In the genomic region with DNA sequence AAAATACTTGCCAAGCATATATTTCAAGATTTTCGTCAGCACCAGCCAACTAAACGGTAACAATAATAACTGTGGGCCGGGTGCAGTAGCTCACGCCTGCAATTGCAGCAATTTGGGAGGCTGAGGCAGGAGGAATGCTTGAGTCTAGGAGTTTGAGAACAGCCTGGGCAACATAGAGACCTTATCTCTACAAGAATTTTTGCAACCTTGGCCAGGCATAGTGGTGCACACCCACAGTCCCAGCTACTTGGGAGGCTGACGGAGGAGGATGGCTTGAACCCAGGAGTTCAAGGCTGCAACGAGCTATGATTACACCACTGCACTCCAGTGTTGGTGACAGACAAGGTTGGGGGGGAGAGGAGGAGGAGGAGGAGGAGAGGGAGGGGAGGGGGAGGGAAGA, we compare ENCODE assay signal across 22 cellular contexts.
"Had no signal": no experiment of that assay in that cellular context is flagged by ENCODE, and none has a peak within 500 bp of the region (broad histone marks: within the 10 kb centered on the region; RNA-seq: fewer than 3 reads in every experiment).

No MANE protein-coding gene starts in this region.

- H3K4me1 ChIP-seq: colonic mucosa, esophagus squamous epithelium, gastrocnemius medialis, heart right ventricle, left lung, lower lobe of right lung had no signal

- H3K27ac Mint-ChIP-seq: dendritic cell treated with granulocyte-macrophage colony-stimulating factor and Interleukin-4, amounts not matched to agents 40 ng/mL and 50 ng/mL, for 4 days; effector memory CD8-positive, alpha-beta T cell; endodermal cell had no signal

- H3K36me3 ChIP-seq: colonic mucosa, esophagus squamous epithelium, gastrocnemius medialis, heart right ventricle, left lung, lower lobe of right lung had no signal

- H3K27ac ChIP-seq: colonic mucosa, epithelial cell of prostate, esophagus squamous epithelium, gastrocnemius medialis, heart right ventricle, left lung, lower lobe of right lung had no signal

- H3K9me3 ChIP-seq: colonic mucosa, gastrocnemius medialis, lower lobe of right lung had no signal

- H3K4me3 ChIP-seq: colonic mucosa, esophagus squamous epithelium, gastrocnemius medialis, heart right ventricle, left lung, lower lobe of right lung had no signal

- H3K27me3 ChIP-seq: colonic mucosa, esophagus squamous epithelium, gastrocnemius medialis, left lung had no signal

- H3K4me3 Mint-ChIP-seq: dendritic cell treated with granulocyte-macrophage colony-stimulating factor and Interleukin-4, amounts not matched to agents 40 ng/mL and 50 ng/mL, for 4 days; effector memory CD8-positive, alpha-beta T cell; endodermal cell had no signal

- DNase-seq: colonic mucosa; cortex of kidney; effector CD8-positive, alpha-beta T cell; effector memory CD8-positive, alpha-beta T cell; endodermal cell; erythroblast; esophagus squamous epithelium; foreskin fibroblast; foreskin melanocyte; gastrocnemius medialis; glutamatergic neuron; head of caudate nucleus; heart right ventricle; hippocampal formation; left cardiac atrium; left lung; left ventricle myocardium superior; lower lobe of right lung; mesenchymal stem cell; midbrain had no signal
